ENCODE assay signal across 8 cellular contexts in the genomic region with DNA sequence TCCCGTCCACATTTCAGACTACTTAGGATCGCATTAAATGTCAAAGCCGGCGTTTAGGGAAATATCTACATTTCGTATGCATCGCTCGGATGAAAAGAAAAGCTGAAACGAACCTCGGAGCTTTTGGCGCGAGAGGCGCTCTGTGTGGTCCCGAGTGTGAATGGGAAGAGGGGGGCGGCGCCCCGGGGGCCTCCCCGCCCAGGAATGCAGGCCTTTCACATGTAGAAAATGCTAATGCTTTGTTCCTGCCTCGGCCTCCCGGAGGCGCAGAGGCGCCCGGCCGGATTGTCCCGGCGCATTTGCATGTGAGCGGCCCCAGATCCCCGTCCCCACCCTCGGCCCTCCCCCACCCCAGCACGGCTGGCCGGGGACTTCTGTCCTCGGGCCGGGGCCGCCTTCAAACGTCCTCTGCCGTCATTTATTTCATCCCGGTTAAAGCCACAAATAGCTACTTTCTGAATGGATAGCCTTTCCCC. TPM values are rescaled to one million over a fixed set of nuclear protein-coding genes. Genes with fewer than 3 reads are reported as not detected.
DNase-seq lines count a peak whose midpoint lies in the region; ATAC-seq and TF ChIP-seq lines count a peak whose summit lies in the region.

No MANE protein-coding gene starts in this region.

- H3K4me3 ChIP-seq in PC-3 (ENCODE audit: low read length) (peak overlapping the region; percentile 75), colonic mucosa (peak overlapping the region; percentile 51)

- H3F3A ChIP-seq in PC-3 (ENCODE audit: low read length, unreplicated experiment), result no peaks in the 10 kb centered on the region

- no peaks in the 10 kb centered on the region for H3K36me3 ChIP-seq in PC-3 (ENCODE audit: low read depth, low read length)
- no peaks in the 10 kb centered on the region for H3K36me3 ChIP-seq in colonic mucosa

- no peaks in the 10 kb centered on the region for H4K20me1 ChIP-seq in PC-3 (ENCODE audit: low read length)

- H3K27me3 ChIP-seq in PC-3 (ENCODE audit: low read length) (no peaks in the 10 kb centered on the region), colonic mucosa (no peaks in the 10 kb centered on the region)

- CTCF ChIA-PET in PC-3 (lab: Charles Lee), result interaction anchor here (0.7 to 2.0 kb wide), 5 partner anchors 8 to 299 kb away, joined by 3 to 11 read pairs (median 5); no protein-coding TSS in a partner anchor

- peaks cover 5% of the 10 kb centered on the region for H3K4me1 ChIP-seq in PC-3 (ENCODE audit: insufficient read depth, low read length)
- H3K4me1 ChIP-seq in colonic mucosa, result no peaks in the 10 kb centered on the region

- peak overlapping the region; percentile 92 for H3K4me3 Mint-ChIP-seq in stimulated activated naive CD8-positive, alpha-beta T cell treated with anti-CD3 and anti-CD28 coated beads, Interleukin-15, Interleukin-2, amounts not matched to agents 100 ng/mL and 50 ng/mL, for 24 hours

- POLR2A ChIA-PET in PC-3 (lab: Charles Lee; ENCODE audit: unreplicated experiment), result interaction anchor here (0.5 kb wide), 1 partner anchor 44 kb away, joined by 3 read pairs; no protein-coding TSS in a partner anchor

- no TSS peak for BruUV-seq in PC-3 (replicated peaks; lab: Mats Ljungman, UMichigan)

- DNase-seq in AG08396 (ENCODE audit: low spot score) (peak; percentile 45), PC-3 (peak; percentile 75), colonic mucosa (peak; percentile 48), left lobe of liver (ENCODE audit: low spot score) (peak; percentile 44), NCI-H2029 (lab: John Stamatoyannopoulos, UW) (no peak)

- peak overlapping the region; percentile 40 for H3K27ac Mint-ChIP-seq in stimulated activated naive CD8-positive, alpha-beta T cell treated with anti-CD3 and anti-CD28 coated beads, Interleukin-15, Interleukin-2, amounts not matched to agents 100 ng/mL and 50 ng/mL, for 24 hours

- TF ChIP-seq CTCF in PC-3 (conservative IDR thresholded peaks at IDR 0.05; ENCODE audit: low read depth, low read length) (no peak), colonic mucosa (IDR thresholded peaks at IDR 0.05) (no peak)

- H3K27ac ChIP-seq in PC-3 (ENCODE audit: low read length) (peak overlapping the region; percentile 35), colonic mucosa (no peak overlapping the region)

- H3K9me3 ChIP-seq in PC-3 (ENCODE audit: low read length), result no peaks in the 10 kb centered on the region
- no peaks in the 10 kb centered on the region for H3K9me3 ChIP-seq in colonic mucosa

- H3K36me3 Mint-ChIP-seq in stimulated activated naive CD8-positive, alpha-beta T cell treated with anti-CD3 and anti-CD28 coated beads, Interleukin-15, Interleukin-2, amounts not matched to agents 100 ng/mL and 50 ng/mL, for 24 hours (ENCODE audit: low read depth), result peaks cover 3% of the 10 kb centered on the region

- peak overlapping the region; percentile 85 for H3K4me2 ChIP-seq in PC-3 (ENCODE audit: low read length)

- H3K27me3 Mint-ChIP-seq in stimulated activated naive CD8-positive, alpha-beta T cell treated with anti-CD3 and anti-CD28 coated beads, Interleukin-15, Interleukin-2, amounts not matched to agents 100 ng/mL and 50 ng/mL, for 24 hours, result peaks cover 14% of the 10 kb centered on the region

- intact Hi-C loops in PC-3 (cut with micrococcal nuclease) (loop anchor here (1.0 to 2.0 kb wide), 6 partner anchors 11 to 154 kb away; no protein-coding TSS in a partner anchor), colonic mucosa (cut with DNase I) (loop anchor here (5.0 kb wide), 1 partner anchor 43 kb away; no protein-coding TSS in a partner anchor)

- no peaks in the 10 kb centered on the region for H3K9me3 Mint-ChIP-seq in stimulated activated naive CD8-positive, alpha-beta T cell treated with anti-CD3 and anti-CD28 coated beads, Interleukin-15, Interleukin-2, amounts not matched to agents 100 ng/mL and 50 ng/mL, for 24 hours

- peak overlapping the region; percentile 95 for H2AFZ ChIP-seq in PC-3 (ENCODE audit: low read length)

- peaks cover 8% of the 10 kb centered on the region for H3K4me1 Mint-ChIP-seq in stimulated activated naive CD8-positive, alpha-beta T cell treated with anti-CD3 and anti-CD28 coated beads, Interleukin-15, Interleukin-2, amounts not matched to agents 100 ng/mL and 50 ng/mL, for 24 hours (ENCODE audit: low read depth)

- no peaks in the 10 kb centered on the region for H3K9me2 ChIP-seq in PC-3 (replicated peaks; ENCODE audit: low read length)

- no peaks in the 10 kb centered on the region for H3K79me2 ChIP-seq in PC-3 (ENCODE audit: low read length)

- H3K9ac ChIP-seq in PC-3 (ENCODE audit: low read length) (peak overlapping the region; percentile 73), colonic mucosa (ENCODE audit: low read depth in 2 of 2, low read length in 2 of 2) (no peak overlapping the region)

- ATAC-seq in GM18508 (IDR thresholded peaks at IDR 0.05; ENCODE audit: insufficient read depth, unreplicated experiment) (peak; percentile 22), HG03025 (IDR thresholded peaks at IDR 0.05; ENCODE audit: low FRiP score, unreplicated experiment) (peak; percentile 29), PC-3 (peak; percentile 75), left lobe of liver (peak; percentile 59)

RNA-seq across cellular contexts. Expression of a gene that starts 37.0 kb away (rescaled TPM):
- total RNA-seq in PC-3 (2014; rRNA removed) (0.11 and 0.17 TPM in 2 replicates), colonic mucosa (under 1 TPM in 1 of 2 donors, not detected in 1; 0.40 TPM), left lobe of liver (0.25 TPM)

Comparison
In these comparisons a context has a peak if more than half of its experiments do, and no peak if none do; other contexts are left out.
1. ATAC-seq: peak in every context shown above with its lines; median percentile 75 in PC-3; 59 in left lobe of liver; 29 in HG03025; 22 in GM18508.